8 cellular contexts compared by ENCODE assay signal in genomic region chr15:92277776-92278175, GRCh38.
DNase-seq lines count a peak whose midpoint lies in the region; ATAC-seq and TF ChIP-seq lines count a peak whose summit lies in the region.

No MANE protein-coding gene starts in this region.

- peak in 1 of 2 donors; percentile 26 for ATAC-seq in activated T-cell treated with anti-CD3 and anti-CD28 coated beads, Interleukin-2, amount 50 U/mL, for 72 hours (replicated peaks in 1 of 2)

- intact Hi-C loops in lower leg skin (cut with DNase I; ENCODE audit: low total_unique reads): no loop called here

- DNase-seq in activated T-cell treated with anti-CD3 and anti-CD28 coated beads, Interleukin-2, amount 50 U/mL, for 72 hours: peak; percentile 7 to 8
- no peak for DNase-seq in activated T-cell treated with anti-CD3 and anti-CD28 coated beads for 4 hours
- peak; percentile 46 for DNase-seq in HT1080 (ENCODE audit: low read depth)
- no peak for DNase-seq in osteocyte (ENCODE audit: extremely low spot score, unreplicated experiment)
- no peak for DNase-seq in effector memory CD4-positive, alpha-beta T cell
- DNase-seq in lower leg skin (ENCODE audit: low spot score in 2 of 2): no peak
- no peak for DNase-seq in coronary artery (ENCODE audit: low spot score)

- peaks cover 13% of the 10 kb centered on the region for H3K27me3 Mint-ChIP-seq in activated T-cell treated with anti-CD3 and anti-CD28 coated beads, Interleukin-2, amount 50 U/mL, for 72 hours (ENCODE audit: low read depth)
- H3K27me3 Mint-ChIP-seq in brain (peaks cover 3% of the 10 kb centered on the region), osteocyte (ENCODE audit: unreplicated experiment) (peaks cover 10% of the 10 kb centered on the region)

- H3K4me1 ChIP-seq in effector memory CD4-positive, alpha-beta T cell (ENCODE audit: control insufficient read depth, insufficient read depth, low read length, poor library complexity, severe bottlenecking): no peaks in the 10 kb centered on the region

- no peak overlapping the region for H3K4me3 Mint-ChIP-seq in activated T-cell treated with anti-CD3 and anti-CD28 coated beads, Interleukin-2, amount 50 U/mL, for 72 hours
- no peak overlapping the region for H3K4me3 Mint-ChIP-seq in brain
- H3K4me3 Mint-ChIP-seq in osteocyte (ENCODE audit: unreplicated experiment): no peak overlapping the region

- H3K9me3 Mint-ChIP-seq in activated T-cell treated with anti-CD3 and anti-CD28 coated beads, Interleukin-2, amount 50 U/mL, for 72 hours: no peaks in the 10 kb centered on the region
- H3K9me3 Mint-ChIP-seq in brain (no peaks in the 10 kb centered on the region), osteocyte (ENCODE audit: unreplicated experiment) (no peaks in the 10 kb centered on the region)

- no peaks in the 10 kb centered on the region for H3K9me3 ChIP-seq in effector memory CD4-positive, alpha-beta T cell (ENCODE audit: control insufficient read depth, low read length)

- H3K4me1 Mint-ChIP-seq in activated T-cell treated with anti-CD3 and anti-CD28 coated beads, Interleukin-2, amount 50 U/mL, for 72 hours (ENCODE audit: low read depth): no peaks in the 10 kb centered on the region
- H3K4me1 Mint-ChIP-seq in brain (peaks cover 8% of the 10 kb centered on the region), osteocyte (ENCODE audit: unreplicated experiment) (no peaks in the 10 kb centered on the region)

- 45 to 71% methylated on average over 1 of the region's 1 CpG for WGBS in lower leg skin, 2 donors

- TF ChIP-seq POLR2A in lower leg skin (IDR thresholded peaks at IDR 0.05): no peak

- no peaks in the 10 kb centered on the region for H3K27me3 ChIP-seq in effector memory CD4-positive, alpha-beta T cell (replicated peaks; ENCODE audit: control insufficient read depth, insufficient read depth, low read length, poor library complexity, severe bottlenecking)

- no peaks in the 10 kb centered on the region for H3K36me3 ChIP-seq in effector memory CD4-positive, alpha-beta T cell (ENCODE audit: control insufficient read depth, insufficient read depth, low read length)

- no peak overlapping the region for H3K4me3 ChIP-seq in effector memory CD4-positive, alpha-beta T cell (ENCODE audit: insufficient read depth, low read depth, low read length, poor library complexity, severe bottlenecking)
- H3K4me3 ChIP-seq in lower leg skin (ENCODE audit: low read depth, poor library complexity, severe bottlenecking) (no peak overlapping the region), coronary artery (no peak overlapping the region)

- H3K27ac Mint-ChIP-seq in activated T-cell treated with anti-CD3 and anti-CD28 coated beads, Interleukin-2, amount 50 U/mL, for 72 hours: no peak overlapping the region
- H3K27ac Mint-ChIP-seq in brain (no peak overlapping the region), osteocyte (ENCODE audit: unreplicated experiment) (no peak overlapping the region)

- H3K36me3 Mint-ChIP-seq in activated T-cell treated with anti-CD3 and anti-CD28 coated beads, Interleukin-2, amount 50 U/mL, for 72 hours (ENCODE audit: insufficient read depth in 2 of 2): no peaks in the 10 kb centered on the region
- H3K36me3 Mint-ChIP-seq in brain (no peaks in the 10 kb centered on the region), osteocyte (ENCODE audit: unreplicated experiment) (no peaks in the 10 kb centered on the region)

- peak; percentile 57 to 59 for TF ChIP-seq CTCF in brain (conservative IDR thresholded peaks at IDR 0.05)
- peak; percentile 64 for TF ChIP-seq CTCF in osteocyte (IDR thresholded peaks at IDR 0.05)
- no peak for TF ChIP-seq CTCF in lower leg skin (IDR thresholded peaks at IDR 0.05)
- TF ChIP-seq CTCF in coronary artery (IDR thresholded peaks at IDR 0.05): no peak

- H3K27ac ChIP-seq in effector memory CD4-positive, alpha-beta T cell (ENCODE audit: insufficient read depth, low read length, poor library complexity, severe bottlenecking): no peak overlapping the region
- H3K27ac ChIP-seq in coronary artery: no peak overlapping the region

Comparison
In these comparisons a context has a peak if more than half of its experiments do, and no peak if none do; other contexts are left out.
1. DNase-seq: peak in activated T-cell treated with anti-CD3 and anti-CD28 coated beads, Interleukin-2, amount 50 U/mL, for 72 hours (2 of 2) and HT1080 (single experiment); none in activated T-cell treated with anti-CD3 and anti-CD28 coated beads for 4 hours (single experiment), osteocyte (single experiment), effector memory CD4-positive, alpha-beta T cell (0 of 3), lower leg skin (0 of 2) and coronary artery (single experiment).
2. CTCF ChIP-seq: peak in brain (2 of 2) and osteocyte (single experiment); none in lower leg skin (0 of 3) and coronary artery (single experiment).